Comparison of ENCODE assay signal across 8 cellular contexts in genomic region chr5:126450388-126450787, GRCh38. TPM values are rescaled to one million over a fixed set of nuclear protein-coding genes. Genes with fewer than 3 reads are reported as not detected.
DNase-seq lines count a peak whose midpoint lies in the region; ATAC-seq and TF ChIP-seq lines count a peak whose summit lies in the region.

No MANE protein-coding gene starts in this region.

- in situ Hi-C loops in IMR-90 (cut with MboI; ENCODE audit: low sequenced_read_pairs): no loop called here
- in situ Hi-C loops in transverse colon (cut with MboI; ENCODE audit: low pct_ligation_motif_present in 1 of 4, low pct_unique_long_range_greater_than_20kb in 1 of 4, low sequenced_read_pairs in 3 of 4): no loop called here

- 0 out of 4 replicates have a peak overlapping the region, but pooled peaks of 1 of the 2 experiments have one; percentile 68 for H4K8ac ChIP-seq in IMR-90 (ENCODE audit: low read depth in 2 of 2, low read length in 2 of 2)

- no peak overlapping the region for H2BK5ac ChIP-seq in IMR-90 (ENCODE audit: low read depth, low read length, poor library complexity, severe bottlenecking)

- H3K4me2 ChIP-seq in IMR-90 (ENCODE audit: low read depth, low read length): no peak overlapping the region; the same call in 1 of the 2 replicates

- no peak overlapping the region for H2BK20ac ChIP-seq in IMR-90 (ENCODE audit: low read depth, low read length)

- peaks cover 20% of the 10 kb centered on the region for H3K9me1 ChIP-seq in IMR-90 (ENCODE audit: insufficient read depth, low read length)

- CTCF ChIA-PET in IMR-90 (lab: Yijun Ruan, JAX): interaction anchor here (1.0 kb wide), 1 partner anchor 77 kb away, joined by 3 read pairs; no protein-coding TSS in a partner anchor

- H3K4me1 ChIP-seq in IMR-90 (ENCODE audit: control insufficient read depth, insufficient read depth, low read length): peaks cover 17% of the 10 kb centered on the region
- peaks cover 22 to 74% (median 41%) of the 10 kb centered on the region in 4 donors for H3K4me1 ChIP-seq in transverse colon

- ATAC-seq in GM21367 (IDR thresholded peaks at IDR 0.05; ENCODE audit: unreplicated experiment) (peak; percentile 56), IMR-90 (ENCODE audit: low read depth) (no peak)

- no peaks in the 10 kb centered on the region for H4K20me1 ChIP-seq in IMR-90 (ENCODE audit: insufficient read depth, low read length)

- no peak overlapping the region for H3K4me3 ChIP-seq in IMR-90 (ENCODE audit: insufficient read depth, low read depth, low read length)
- H3K4me3 ChIP-seq in dorsolateral prefrontal cortex: peak overlapping the region in 13 of 59 donors; percentile 1 to 37 (median 8)
- no peak overlapping the region for H3K4me3 ChIP-seq in transverse colon

- 0 out of 2 replicates have a peak overlapping the region, but pooled peaks have one; percentile 12 for H3K4ac ChIP-seq in IMR-90 (ENCODE audit: low read depth, low read length)

- no peak for TF ChIP-seq POLR2A in IMR-90 (IDR thresholded peaks at IDR 0.05; ENCODE audit: low read depth, low read length)
- TF ChIP-seq POLR2A in transverse colon (IDR thresholded peaks at IDR 0.05): no peak

- no peak for TF ChIP-seq CTCF in IMR-90 (conservative IDR thresholded peaks at IDR 0.05; ENCODE audit: low read depth, low read length)
- no peak for TF ChIP-seq CTCF in dorsolateral prefrontal cortex (IDR thresholded peaks at IDR 0.05 in 54 of 56, conservative IDR thresholded peaks at IDR 0.05 in 2 of 56; ENCODE audit: low read depth in 1 of 56, partially characterized antibody in 56 of 56)
- TF ChIP-seq CTCF in transverse colon (IDR thresholded peaks at IDR 0.05): no peak

- H3K36me3 ChIP-seq in IMR-90 (ENCODE audit: control insufficient read depth, insufficient read depth, low read length) (no peaks in the 10 kb centered on the region), transverse colon (no peaks in the 10 kb centered on the region)

- H4K91ac ChIP-seq in IMR-90 (ENCODE audit: insufficient read depth, low read depth, low read length): no peak overlapping the region

- dilution Hi-C loops in IMR-90 (cut with HindIII; ENCODE audit: low sequenced_read_pairs, unreplicated experiment): no loop called here

- no peak overlapping the region for H3K23ac ChIP-seq in IMR-90 (ENCODE audit: low read depth, low read length)

- H4K5ac ChIP-seq in IMR-90 (ENCODE audit: low read depth, low read length): no peak overlapping the region

- no peak overlapping the region for H2BK15ac ChIP-seq in IMR-90 (ENCODE audit: low read depth, low read length)

- intact Hi-C loops in IMR-90 (cut with micrococcal nuclease): no loop called here
- intact Hi-C loops in dorsolateral prefrontal cortex (cut with DNase I): loop anchor here in 1 of 2 donors (5.0 kb wide), 1 partner anchor 147 kb away; the partner anchor contains the start of gene ALDH7A1
- intact Hi-C loops in transverse colon (cut with DNase I; ENCODE audit: low total_unique reads): no loop called here

- no peak overlapping the region for H3K27ac ChIP-seq in IMR-90 (ENCODE audit: insufficient read depth, low read length)
- peak overlapping the region in 58 of 59 donors; percentile 19 to 98 (median 90) for H3K27ac ChIP-seq in dorsolateral prefrontal cortex
- H3K27ac ChIP-seq in transverse colon: peak overlapping the region; percentile 55 to 76 (median 65)

- DNase-seq in Daoy (ENCODE audit: low read depth) (peak; percentile 32), IMR-90 (no peak), dorsolateral prefrontal cortex (no peak), transverse colon (no peak), Kasumi-1 (lab: John Stamatoyannopoulos, UW) (no peak), DMS 273 treated with DMSO at 0.1 percent for 48 hours (lab: John Stamatoyannopoulos, UW) (no peak), cerebellar cortex (ENCODE audit: low spot score) (no peak)

- H3K9ac ChIP-seq in IMR-90 (ENCODE audit: low read depth, low read length): no peak overlapping the region

- BruUV-seq in IMR-90 (replicated peaks; lab: Mats Ljungman, UMichigan): no TSS peak

- no peak overlapping the region for H3K14ac ChIP-seq in IMR-90 (replicated peaks; ENCODE audit: low read depth, low read length)

- WGBS in IMR-90 (ENCODE audit: extremely low coverage in 2 of 2, insufficient read length in 1 of 2), 2 experiments: 83% methylated on average over 1 of the region's 5 CpGs; no CpG with 5 or more reads in 1 of the 2 experiments
- WGBS in transverse colon (ENCODE audit: low coverage in 1 of 2), 2 donors: 29 to 57% methylated on average over 1 to 5 of the region's 5 CpGs

- TF ChIP-seq RAD21 in IMR-90 (IDR thresholded peaks at IDR 0.05; ENCODE audit: low read length): no peak

- H2AK5ac ChIP-seq in IMR-90 (ENCODE audit: low read depth, low read length): no peak overlapping the region

- POLR2A ChIA-PET in IMR-90 (lab: Charles Lee; ENCODE audit: unreplicated experiment): no interaction called here

- no peak overlapping the region for H3K18ac ChIP-seq in IMR-90 (ENCODE audit: low read depth, low read length)

- H3K79me1 ChIP-seq in IMR-90 (ENCODE audit: low read depth in 1 of 2, low read length in 2 of 2): peaks cover 46 to 75% of the 10 kb centered on the region in 2 experiments

- H3K27me3 ChIP-seq in IMR-90 (ENCODE audit: control insufficient read depth, insufficient read depth, low read length): no peaks in the 10 kb centered on the region
- no peaks in the 10 kb centered on the region for H3K27me3 ChIP-seq in dorsolateral prefrontal cortex
- H3K27me3 ChIP-seq in transverse colon: no peaks in the 10 kb centered on the region

- no peak overlapping the region for H2AFZ ChIP-seq in IMR-90 (replicated peaks; ENCODE audit: low read length, poor library complexity)

- H2AK9ac ChIP-seq in IMR-90 (replicated peaks; ENCODE audit: low read depth, low read length, poor library complexity): no peak overlapping the region

- H3K9me3 ChIP-seq in IMR-90 (ENCODE audit: control insufficient read depth, insufficient read depth, low read length): no peaks in the 10 kb centered on the region
- H3K9me3 ChIP-seq in transverse colon: no peaks in the 10 kb centered on the region

- H2BK120ac ChIP-seq in IMR-90 (ENCODE audit: low read depth, low read length): no peak overlapping the region

- TF ChIP-seq EP300 in transverse colon (IDR thresholded peaks at IDR 0.05; ENCODE audit: low read depth): no peak

- H3K56ac ChIP-seq in IMR-90 (ENCODE audit: extremely low read depth, insufficient read depth, low read length): no peak overlapping the region

TF ChIP-seq in IMR-90, 13 proteins besides CTCF, POLR2A, EP300 and RAD21:
- no peak for TF ChIP-seq MXI1 (IDR thresholded peaks at IDR 0.05; ENCODE audit: borderline replicate concordance, low read depth, low read length)
- TF ChIP-seq MAFK (IDR thresholded peaks at IDR 0.05; ENCODE audit: low read depth, low read length): no peak
- no peak for TF ChIP-seq RCOR1 (IDR thresholded peaks at IDR 0.05; ENCODE audit: insufficient replicate concordance, low read length)
- TF ChIP-seq USF2 (IDR thresholded peaks at IDR 0.05; ENCODE audit: low read depth, low read length): no peak
- no peak for TF ChIP-seq CEBPB (IDR thresholded peaks at IDR 0.05; ENCODE audit: low read depth, low read length)
- no peak for TF ChIP-seq CHD1 (IDR thresholded peaks at IDR 0.05; ENCODE audit: low read depth, low read length)
- no peak for TF ChIP-seq MAZ (IDR thresholded peaks at IDR 0.05; ENCODE audit: borderline replicate concordance, low read depth, low read length)
- TF ChIP-seq SMC3 (IDR thresholded peaks at IDR 0.05; ENCODE audit: low read depth, low read length): no peak
- no peak for TF ChIP-seq FOS (IDR thresholded peaks at IDR 0.05; ENCODE audit: low read depth, low read length)
- no peak for TF ChIP-seq ELK1 (IDR thresholded peaks at IDR 0.05; ENCODE audit: borderline replicate concordance, low read depth, low read length)
- no peak for TF ChIP-seq BHLHE40 (IDR thresholded peaks at IDR 0.05; ENCODE audit: low read depth, low read length)
- TF ChIP-seq NFE2L2 (IDR thresholded peaks at IDR 0.05; ENCODE audit: low read depth, low read length): no peak
TF ChIP-seq in IMR-90: peak in this region for 0.

RNA-seq across cellular contexts. Expression of gene GRAMD2B, which starts 27.2 kb away (rescaled TPM):
- total RNA-seq in Daoy (2014; rRNA removed; shearing (Covaris generic)): 4.1 and 10.4 TPM in 2 replicates
- total RNA-seq in IMR-90 (2012; rRNA removed): 15.8 and 20.3 TPM in 2 replicates
- 13.9 and 15.6 TPM in 2 replicates for polyA plus RNA-seq in IMR-90 (2012; rRNA removed)
- polyA plus RNA-seq in IMR-90 (2012; cell fraction: cytosol; rRNA removed): 8.8 and 14.3 TPM in 2 replicates
- 8.5 and 26.6 TPM in 2 replicates for polyA plus RNA-seq in IMR-90 (2012; cell fraction: nucleus; rRNA removed; ENCODE audit: low replicate concordance)
- total RNA-seq in dorsolateral prefrontal cortex: 100 to 1,000 TPM in 33 of 120 experiments, 10 to 100 TPM in 87; 39.5 to 205 (median 86.4) TPM
- 100 to 1,000 TPM in 3 of 4 donors, 10 to 100 TPM in 1; 93.9 to 191 (median 161) TPM for total RNA-seq in transverse colon
